ENCODE assay signal across 2 cellular contexts in genomic region chr14:52789118-52789517, GRCh38.
TF ChIP-seq lines count a peak whose summit lies in the region.

No MANE protein-coding gene starts in this region.

TF ChIP-seq in SK-N-SH, 30 proteins besides CTCF, POLR2A, EP300 and RAD21 (continued from another document):
- TF ChIP-seq, protein P1, sequence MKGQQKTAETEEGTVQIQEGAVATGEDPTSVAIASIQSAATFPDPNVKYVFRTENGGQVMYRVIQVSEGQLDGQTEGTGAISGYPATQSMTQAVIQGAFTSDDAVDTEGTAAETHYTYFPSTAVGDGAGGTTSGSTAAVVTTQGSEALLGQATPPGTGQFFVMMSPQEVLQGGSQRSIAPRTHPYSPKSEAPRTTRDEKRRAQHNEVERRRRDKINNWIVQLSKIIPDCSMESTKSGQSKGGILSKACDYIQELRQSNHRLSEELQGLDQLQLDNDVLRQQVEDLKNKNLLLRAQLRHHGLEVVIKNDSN (IDR thresholded peaks at IDR 0.05; ENCODE audit: borderline replicate concordance, low read depth): no peak
- TF ChIP-seq SMC3 (IDR thresholded peaks at IDR 0.05; ENCODE audit: low read depth, low read length) (no peak), TEAD4 (IDR thresholded peaks at IDR 0.05; ENCODE audit: borderline replicate concordance, insufficient read depth) (no peak), TAF1 (IDR thresholded peaks at IDR 0.05; ENCODE audit: borderline replicate concordance, low read depth, low read length) (no peak), PBX3 (IDR thresholded peaks at IDR 0.05) (no peak), CHD2 (IDR thresholded peaks at IDR 0.05; ENCODE audit: low read length, partially characterized antibody) (no peak), MEF2A (IDR thresholded peaks at IDR 0.05; ENCODE audit: borderline replicate concordance, low read depth) (no peak), FOSL2 (IDR thresholded peaks at IDR 0.05; ENCODE audit: borderline replicate concordance, low read depth) (no peak), RXRA (IDR thresholded peaks at IDR 0.05; ENCODE audit: borderline replicate concordance, low read depth) (no peak), ZBTB33 (IDR thresholded peaks at IDR 0.05; ENCODE audit: borderline replicate concordance, low read depth) (no peak), NRF1 (IDR thresholded peaks at IDR 0.05; ENCODE audit: low read depth, low read length) (no peak), POLR2AphosphoS5 (IDR thresholded peaks at IDR 0.05; ENCODE audit: low read depth, low read length) (no peak), GABPA (IDR thresholded peaks at IDR 0.05; ENCODE audit: low read depth) (no peak), RCOR1 (IDR thresholded peaks at IDR 0.05; ENCODE audit: low read length) (no peak), ELF1 (IDR thresholded peaks at IDR 0.05) (no peak), SIN3A (IDR thresholded peaks at IDR 0.05; ENCODE audit: borderline replicate concordance, low read depth, low read length) (no peak), NFIC (IDR thresholded peaks at IDR 0.05; ENCODE audit: borderline replicate concordance) (no peak)
- TF ChIP-seq, protein P2, sequence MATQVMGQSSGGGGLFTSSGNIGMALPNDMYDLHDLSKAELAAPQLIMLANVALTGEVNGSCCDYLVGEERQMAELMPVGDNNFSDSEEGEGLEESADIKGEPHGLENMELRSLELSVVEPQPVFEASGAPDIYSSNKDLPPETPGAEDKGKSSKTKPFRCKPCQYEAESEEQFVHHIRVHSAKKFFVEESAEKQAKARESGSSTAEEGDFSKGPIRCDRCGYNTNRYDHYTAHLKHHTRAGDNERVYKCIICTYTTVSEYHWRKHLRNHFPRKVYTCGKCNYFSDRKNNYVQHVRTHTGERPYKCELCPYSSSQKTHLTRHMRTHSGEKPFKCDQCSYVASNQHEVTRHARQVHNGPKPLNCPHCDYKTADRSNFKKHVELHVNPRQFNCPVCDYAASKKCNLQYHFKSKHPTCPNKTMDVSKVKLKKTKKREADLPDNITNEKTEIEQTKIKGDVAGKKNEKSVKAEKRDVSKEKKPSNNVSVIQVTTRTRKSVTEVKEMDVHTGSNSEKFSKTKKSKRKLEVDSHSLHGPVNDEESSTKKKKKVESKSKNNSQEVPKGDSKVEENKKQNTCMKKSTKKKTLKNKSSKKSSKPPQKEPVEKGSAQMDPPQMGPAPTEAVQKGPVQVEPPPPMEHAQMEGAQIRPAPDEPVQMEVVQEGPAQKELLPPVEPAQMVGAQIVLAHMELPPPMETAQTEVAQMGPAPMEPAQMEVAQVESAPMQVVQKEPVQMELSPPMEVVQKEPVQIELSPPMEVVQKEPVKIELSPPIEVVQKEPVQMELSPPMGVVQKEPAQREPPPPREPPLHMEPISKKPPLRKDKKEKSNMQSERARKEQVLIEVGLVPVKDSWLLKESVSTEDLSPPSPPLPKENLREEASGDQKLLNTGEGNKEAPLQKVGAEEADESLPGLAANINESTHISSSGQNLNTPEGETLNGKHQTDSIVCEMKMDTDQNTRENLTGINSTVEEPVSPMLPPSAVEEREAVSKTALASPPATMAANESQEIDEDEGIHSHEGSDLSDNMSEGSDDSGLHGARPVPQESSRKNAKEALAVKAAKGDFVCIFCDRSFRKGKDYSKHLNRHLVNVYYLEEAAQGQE (IDR thresholded peaks at IDR 0.05; ENCODE audit: low read depth, low read length): no peak

TF ChIP-seq in SK-N-SH treated with all-trans-retinoic acid at 6 μM for 48 hours, 23 proteins besides CTCF, POLR2A, EP300 and RAD21 (continued from another document):
- TF ChIP-seq TCF4 (CRISPR knock-in tag; IDR thresholded peaks at IDR 0.05; ENCODE audit: borderline replicate concordance): no peak
- TF ChIP-seq, protein P3, sequence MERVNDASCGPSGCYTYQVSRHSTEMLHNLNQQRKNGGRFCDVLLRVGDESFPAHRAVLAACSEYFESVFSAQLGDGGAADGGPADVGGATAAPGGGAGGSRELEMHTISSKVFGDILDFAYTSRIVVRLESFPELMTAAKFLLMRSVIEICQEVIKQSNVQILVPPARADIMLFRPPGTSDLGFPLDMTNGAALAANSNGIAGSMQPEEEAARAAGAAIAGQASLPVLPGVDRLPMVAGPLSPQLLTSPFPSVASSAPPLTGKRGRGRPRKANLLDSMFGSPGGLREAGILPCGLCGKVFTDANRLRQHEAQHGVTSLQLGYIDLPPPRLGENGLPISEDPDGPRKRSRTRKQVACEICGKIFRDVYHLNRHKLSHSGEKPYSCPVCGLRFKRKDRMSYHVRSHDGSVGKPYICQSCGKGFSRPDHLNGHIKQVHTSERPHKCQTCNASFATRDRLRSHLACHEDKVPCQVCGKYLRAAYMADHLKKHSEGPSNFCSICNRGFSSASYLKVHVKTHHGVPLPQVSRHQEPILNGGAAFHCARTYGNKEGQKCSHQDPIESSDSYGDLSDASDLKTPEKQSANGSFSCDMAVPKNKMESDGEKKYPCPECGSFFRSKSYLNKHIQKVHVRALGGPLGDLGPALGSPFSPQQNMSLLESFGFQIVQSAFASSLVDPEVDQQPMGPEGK (CRISPR knock-in tag; IDR thresholded peaks at IDR 0.05; ENCODE audit: borderline replicate concordance): no peak
- no peak for TF ChIP-seq OSR1 (CRISPR knock-in tag; IDR thresholded peaks at IDR 0.05)
